Comparison of ENCODE assay signal across 16 cellular contexts in genomic region chr7:55304363-55304762, GRCh38.
"Had no signal": no experiment of that assay in that cellular context is flagged by ENCODE, and none has a peak within 500 bp of the region (broad histone marks: within the 10 kb centered on the region; RNA-seq: fewer than 3 reads in every experiment).

No MANE protein-coding gene starts in this region.

- H3K36me3 ChIP-seq: cardiac muscle cell, right atrium auricular region, transverse colon had no signal

- DNase-seq: activated CD4-positive, alpha-beta memory T cell treated with anti-CD3 and anti-CD28 coated beads, Interleukin-2, amount 10 ng/mL, durations not matched to agents 7 days and 5 days; activated naive CD8-positive, alpha-beta T cell treated with anti-CD3 and anti-CD28 coated beads, Interleukin-2, amount 10 ng/mL, durations not matched to agents 7 days and 5 days; activated T-cell treated with anti-CD3 and anti-CD28 coated beads, Interleukin-2, amount 50 U/mL, for 48 hours; anterior cingulate cortex; effector memory CD8-positive, alpha-beta T cell; erythroblast; immature natural killer cell; left cardiac atrium; naive thymus-derived CD4-positive, alpha-beta T cell; small intestine; transverse colon had no signal

- H3K4me3 ChIP-seq: cardiac muscle cell, lung, right atrium auricular region, transverse colon had no signal

- H3K4me1 ChIP-seq: transverse colon had no signal

- H3K27ac ChIP-seq: cardiac muscle cell, right atrium auricular region, transverse colon, VCaP had no signal

- H3K9me3 ChIP-seq: right atrium auricular region, transverse colon had no signal

- H3K27me3 ChIP-seq: cardiac muscle cell, right atrium auricular region, transverse colon had no signal

- ATAC-seq: effector memory CD8-positive, alpha-beta T cell; left cardiac atrium; naive thymus-derived CD4-positive, alpha-beta T cell; stimulated activated memory B cell treated with anti-CD40 and anti-IgM and Interleukin-4, amounts not matched to agents 10 μg/mL and 1 μg/mL and 100 μg/mL, for 72 hours had no signal
